In the genomic region with DNA sequence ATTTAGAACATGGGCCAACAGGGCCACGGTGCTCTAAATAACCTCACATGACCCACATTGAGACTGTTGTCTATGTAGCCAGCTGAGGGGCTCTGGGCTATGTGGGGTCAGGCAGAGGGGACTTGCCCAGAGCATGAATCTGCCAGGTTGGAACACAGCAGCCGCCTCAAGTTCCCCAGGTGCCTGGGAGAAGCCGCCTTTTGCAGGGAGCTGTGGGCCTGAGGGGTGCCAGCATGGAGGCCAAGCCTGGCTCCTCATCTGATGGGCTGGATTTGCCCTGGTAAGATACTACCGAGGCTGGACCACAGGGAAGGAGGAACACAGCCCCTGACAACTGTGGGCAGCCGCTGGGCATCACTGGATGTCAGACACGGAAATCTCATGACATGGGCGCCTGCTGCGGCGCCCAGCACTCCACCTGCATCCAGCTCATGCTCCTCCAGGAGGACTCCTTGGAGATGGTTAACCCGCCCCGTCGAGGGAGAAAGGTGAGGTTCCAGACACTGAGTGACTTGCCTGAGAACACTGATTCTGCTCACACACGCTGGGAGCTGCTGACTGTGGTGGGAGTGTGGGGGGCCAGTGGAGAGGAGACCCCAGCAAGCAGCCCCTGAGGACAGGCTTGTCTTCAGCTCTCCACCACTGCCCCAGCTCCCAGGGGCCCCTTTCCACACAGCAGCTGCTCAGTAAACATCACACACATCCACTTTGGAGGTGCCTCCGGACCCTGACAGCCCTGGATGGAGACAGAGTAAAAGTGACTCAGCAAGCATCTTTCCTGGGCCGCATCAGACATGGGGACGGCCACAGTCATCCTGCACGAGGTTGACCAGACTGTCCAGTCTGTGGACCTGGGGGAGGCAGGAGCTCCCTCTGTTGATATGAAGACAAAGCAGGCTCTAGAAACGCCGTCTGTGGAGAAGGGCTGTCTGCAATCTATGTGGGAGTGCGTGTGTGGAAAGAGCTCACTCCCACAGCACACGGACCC, we compare ENCODE assay signal across 24 cellular contexts.
"Had no signal": no experiment of that assay in that cellular context is flagged by ENCODE, and none has a peak within 500 bp of the region (broad histone marks: within the 10 kb centered on the region; RNA-seq: fewer than 3 reads in every experiment).

No MANE protein-coding gene starts in this region.

- H3K4me3 ChIP-seq: esophagus squamous epithelium, heart right ventricle, lung, psoas muscle, sigmoid colon, thyroid gland, vagina had no signal

- H3K27ac ChIP-seq: esophagus squamous epithelium, heart right ventricle, psoas muscle, sigmoid colon, thyroid gland, vagina had no signal

- H3K27me3 ChIP-seq: thyroid gland, vagina had no signal

- ATAC-seq: effector memory CD8-positive, alpha-beta T cell; naive thymus-derived CD4-positive, alpha-beta T cell; psoas muscle; right cardiac atrium; stimulated activated naive B cell treated with anti-CD40 and anti-IgM and Interleukin-4, amounts not matched to agents 10 μg/mL and 1 μg/mL and 100 μg/mL, for 72 hours had no signal

- H3K4me1 ChIP-seq: esophagus squamous epithelium, heart right ventricle, psoas muscle, sigmoid colon, thyroid gland, vagina had no signal

- H3K36me3 ChIP-seq: esophagus squamous epithelium, heart right ventricle, sigmoid colon, thyroid gland, vagina had no signal

- H3K9me3 Mint-ChIP-seq: mesothelial cell of epicardium; stimulated activated naive CD8-positive, alpha-beta T cell treated with anti-CD3 and anti-CD28 coated beads, Interleukin-15, Interleukin-2, amounts not matched to agents 100 ng/mL and 50 ng/mL, for 24 hours had no signal

- H3K27ac Mint-ChIP-seq: effector memory CD8-positive, alpha-beta T cell; memory B cell; mesothelial cell of epicardium; naive thymus-derived CD4-positive, alpha-beta T cell; stimulated activated naive B cell treated with anti-CD40 and anti-IgM and Interleukin-4, amounts not matched to agents 10 μg/mL and 1 μg/mL and 100 μg/mL, for 72 hours; stimulated activated naive CD8-positive, alpha-beta T cell treated with anti-CD3 and anti-CD28 coated beads, Interleukin-15, Interleukin-2, amounts not matched to agents 100 ng/mL and 50 ng/mL, for 24 hours had no signal

- H3K4me1 Mint-ChIP-seq: memory B cell; naive thymus-derived CD4-positive, alpha-beta T cell; stimulated activated naive B cell treated with anti-CD40 and anti-IgM and Interleukin-4, amounts not matched to agents 10 μg/mL and 1 μg/mL and 100 μg/mL, for 72 hours had no signal

- DNase-seq: cerebellar nuclear complex; cortex of kidney; effector memory CD8-positive, alpha-beta T cell; erythroblast; esophagus squamous epithelium; foreskin melanocyte; glutamatergic neuron; heart right ventricle; hippocampal formation; islet precursor cell; kidney glomerular epithelial cell; naive thymus-derived CD4-positive, alpha-beta T cell; right cardiac atrium; sigmoid colon; stimulated activated CD4-positive, alpha-beta T cell treated with anti-CD3 and anti-CD28 coated beads, Interleukin-4, amount 100 ng/mL, for 4 hours; stimulated activated naive B cell treated with anti-CD40 and anti-IgM and Interleukin-4, amounts not matched to agents 10 μg/mL and 1 μg/mL and 100 μg/mL, for 72 hours; thyroid gland; trophoblast cell had no signal

- H3K36me3 Mint-ChIP-seq: mesothelial cell of epicardium; naive thymus-derived CD4-positive, alpha-beta T cell; stimulated activated naive B cell treated with anti-CD40 and anti-IgM and Interleukin-4, amounts not matched to agents 10 μg/mL and 1 μg/mL and 100 μg/mL, for 72 hours had no signal

- H3K4me3 Mint-ChIP-seq: effector memory CD8-positive, alpha-beta T cell; memory B cell; mesothelial cell of epicardium; naive thymus-derived CD4-positive, alpha-beta T cell; stimulated activated naive B cell treated with anti-CD40 and anti-IgM and Interleukin-4, amounts not matched to agents 10 μg/mL and 1 μg/mL and 100 μg/mL, for 72 hours; stimulated activated naive CD8-positive, alpha-beta T cell treated with anti-CD3 and anti-CD28 coated beads, Interleukin-15, Interleukin-2, amounts not matched to agents 100 ng/mL and 50 ng/mL, for 24 hours had no signal

- H3K27me3 Mint-ChIP-seq: stimulated activated naive B cell treated with anti-CD40 and anti-IgM and Interleukin-4, amounts not matched to agents 10 μg/mL and 1 μg/mL and 100 μg/mL, for 72 hours; stimulated activated naive CD8-positive, alpha-beta T cell treated with anti-CD3 and anti-CD28 coated beads, Interleukin-15, Interleukin-2, amounts not matched to agents 100 ng/mL and 50 ng/mL, for 24 hours had no signal

- H3K9me3 ChIP-seq: esophagus squamous epithelium, heart right ventricle, psoas muscle, sigmoid colon, thyroid gland, vagina had no signal
